Comparison of ENCODE assay signal across 8 cellular contexts in genomic region chr1:46043491-46044017, GRCh38.
DNase-seq lines count a peak whose midpoint lies in the region; ATAC-seq and TF ChIP-seq lines count a peak whose summit lies in the region.

No MANE protein-coding gene starts in this region.

- H3K9me3 ChIP-seq in upper lobe of right lung = no peaks in the 10 kb centered on the region

- TF ChIP-seq CTCF in natural killer cell (IDR thresholded peaks at IDR 0.05) (no peak), upper lobe of right lung (IDR thresholded peaks at IDR 0.05) (no peak)

- peak overlapping the region in 1 of 2 donors; percentile 15 for H3K27ac Mint-ChIP-seq in natural killer cell
- no peak overlapping the region for H3K27ac Mint-ChIP-seq in natural killer cell treated with Interleukin-12 subunit alpha and Interleukin-12 subunit beta and Interleukin-15 and Interleukin-18, amount 100 ng/mL, for 72 hours
- H3K27ac Mint-ChIP-seq in activated CD4-positive, alpha-beta memory T cell treated with anti-CD3 and anti-CD28 coated beads for 36 hours = no peak overlapping the region

- peak overlapping the region; percentile 31 for H3K4me3 Mint-ChIP-seq in natural killer cell
- no peak overlapping the region for H3K4me3 Mint-ChIP-seq in natural killer cell treated with Interleukin-12 subunit alpha and Interleukin-12 subunit beta and Interleukin-15 and Interleukin-18, amount 100 ng/mL, for 72 hours
- no peak overlapping the region for H3K4me3 Mint-ChIP-seq in activated CD4-positive, alpha-beta memory T cell treated with anti-CD3 and anti-CD28 coated beads for 36 hours

- H3K4me3 ChIP-seq in upper lobe of right lung = no peak overlapping the region

- DNase-seq in natural killer cell (no peak), SKM-1 (lab: John Stamatoyannopoulos, UW; ENCODE audit: unreplicated experiment) (peak; percentile 95), upper lobe of right lung (no peak), left ventricle myocardium superior (no peak), NCI-H345 (lab: John Stamatoyannopoulos, UW) (no peak)
- DNase-seq in natural killer cell treated with Interleukin-12 subunit alpha and Interleukin-12 subunit beta and Interleukin-15 and Interleukin-18, amount 100 ng/mL, for 72 hours (ENCODE audit: low spot score) = no peak
- DNase-seq in activated CD4-positive, alpha-beta memory T cell treated with anti-CD3 and anti-CD28 coated beads for 36 hours = no peak

- no peaks in the 10 kb centered on the region for H3K36me3 Mint-ChIP-seq in natural killer cell
- no peaks in the 10 kb centered on the region for H3K36me3 Mint-ChIP-seq in natural killer cell treated with Interleukin-12 subunit alpha and Interleukin-12 subunit beta and Interleukin-15 and Interleukin-18, amount 100 ng/mL, for 72 hours
- H3K36me3 Mint-ChIP-seq in activated CD4-positive, alpha-beta memory T cell treated with anti-CD3 and anti-CD28 coated beads for 36 hours = no peaks in the 10 kb centered on the region

- ATAC-seq in natural killer cell (peak; percentile 26 to 57 (median 53)), HG03095 (IDR thresholded peaks at IDR 0.05; ENCODE audit: unreplicated experiment) (peak; percentile 68), upper lobe of right lung (peak; percentile 49), left ventricle myocardium superior (no peak)
- no peak for ATAC-seq in natural killer cell treated with Interleukin-12 subunit alpha and Interleukin-12 subunit beta and Interleukin-15 and Interleukin-18, amount 100 ng/mL, for 72 hours

- H3K27me3 ChIP-seq in upper lobe of right lung = no peaks in the 10 kb centered on the region

- POLR2A ChIA-PET in activated CD4-positive, alpha-beta memory T cell treated with anti-CD3 and anti-CD28 coated beads for 36 hours (lab: Charles Lee) = no interaction called here

- peaks cover 10% of the 10 kb centered on the region for H3K4me1 ChIP-seq in upper lobe of right lung

- peaks cover 9 to 10% of the 10 kb centered on the region in 2 donors for H3K4me1 Mint-ChIP-seq in natural killer cell
- peaks cover 9% of the 10 kb centered on the region in 2 donors for H3K4me1 Mint-ChIP-seq in natural killer cell treated with Interleukin-12 subunit alpha and Interleukin-12 subunit beta and Interleukin-15 and Interleukin-18, amount 100 ng/mL, for 72 hours (ENCODE audit: low read depth in 2 of 2)
- no peaks in the 10 kb centered on the region for H3K4me1 Mint-ChIP-seq in activated CD4-positive, alpha-beta memory T cell treated with anti-CD3 and anti-CD28 coated beads for 36 hours (ENCODE audit: low read depth)

- no peaks in the 10 kb centered on the region for H3K27me3 Mint-ChIP-seq in natural killer cell (ENCODE audit: low read depth in 2 of 2)
- no peaks in the 10 kb centered on the region for H3K27me3 Mint-ChIP-seq in natural killer cell treated with Interleukin-12 subunit alpha and Interleukin-12 subunit beta and Interleukin-15 and Interleukin-18, amount 100 ng/mL, for 72 hours
- peaks cover 3% of the 10 kb centered on the region for H3K27me3 Mint-ChIP-seq in activated CD4-positive, alpha-beta memory T cell treated with anti-CD3 and anti-CD28 coated beads for 36 hours

- no peaks in the 10 kb centered on the region for H3K36me3 ChIP-seq in upper lobe of right lung

- intact Hi-C loops in natural killer cell (cut with micrococcal nuclease) (no loop called here), upper lobe of right lung (cut with DNase I) (no loop called here), left ventricle myocardium superior (cut with micrococcal nuclease) (loop anchor here (10.0 kb wide), 1 partner anchor 81 kb away; no protein-coding TSS in a partner anchor)
- intact Hi-C loops in activated CD4-positive, alpha-beta memory T cell treated with anti-CD3 and anti-CD28 coated beads for 36 hours (cut with micrococcal nuclease) = no loop called here

- no peak overlapping the region for H3K27ac ChIP-seq in upper lobe of right lung

- CTCF ChIA-PET in activated CD4-positive, alpha-beta memory T cell treated with anti-CD3 and anti-CD28 coated beads for 36 hours (lab: Charles Lee) = interaction anchor here (0.8 to 1.3 kb wide), 2 partner anchors 9 to 180 kb away, joined by 3 to 4 read pairs; no protein-coding TSS in a partner anchor

- no peaks in the 10 kb centered on the region for H3K9me3 Mint-ChIP-seq in natural killer cell
- no peaks in the 10 kb centered on the region for H3K9me3 Mint-ChIP-seq in natural killer cell treated with Interleukin-12 subunit alpha and Interleukin-12 subunit beta and Interleukin-15 and Interleukin-18, amount 100 ng/mL, for 72 hours
- H3K9me3 Mint-ChIP-seq in activated CD4-positive, alpha-beta memory T cell treated with anti-CD3 and anti-CD28 coated beads for 36 hours = no peaks in the 10 kb centered on the region

Comparison
In these comparisons a context has a peak if more than half of its experiments do, and no peak if none do; other contexts are left out.
1. ATAC-seq: peak in natural killer cell (3 of 3), HG03095 (single experiment) and upper lobe of right lung (single experiment); none in natural killer cell treated with Interleukin-12 subunit alpha and Interleukin-12 subunit beta and Interleukin-15 and Interleukin-18, amount 100 ng/mL, for 72 hours (0 of 2) and left ventricle myocardium superior (single experiment).